ENCODE assay signal across 2 cellular contexts in the genomic region with DNA sequence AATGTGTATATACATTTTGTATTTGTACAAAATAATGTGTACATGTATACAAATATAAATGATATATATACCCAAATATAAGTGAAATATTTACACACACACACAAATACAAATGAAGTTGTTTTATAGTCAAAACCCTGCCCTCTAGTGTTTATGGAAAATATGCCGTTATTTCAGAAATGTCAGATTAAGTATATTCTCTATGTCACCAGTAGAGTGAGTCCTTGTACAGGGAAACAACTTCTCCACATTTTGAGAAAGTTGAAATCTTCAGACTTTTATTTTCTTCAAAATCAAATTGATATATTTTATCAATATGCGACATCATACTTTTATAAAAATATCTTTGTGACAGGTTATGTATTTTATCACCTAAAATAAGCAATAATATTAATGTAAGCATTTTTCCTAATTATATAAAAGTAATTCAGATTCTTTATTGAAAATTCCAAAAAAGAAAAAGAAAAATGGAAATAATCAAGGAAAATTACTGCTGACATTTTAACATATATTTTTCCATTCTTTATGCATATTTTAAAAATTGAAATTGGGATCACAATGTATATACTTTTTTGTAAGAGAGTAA.
TF ChIP-seq lines count a peak whose summit lies in the region.

No MANE protein-coding gene starts in this region.

TF ChIP-seq in Ishikawa, 13 proteins besides CTCF, POLR2A, EP300 and RAD21:
- TF ChIP-seq, protein P1, sequence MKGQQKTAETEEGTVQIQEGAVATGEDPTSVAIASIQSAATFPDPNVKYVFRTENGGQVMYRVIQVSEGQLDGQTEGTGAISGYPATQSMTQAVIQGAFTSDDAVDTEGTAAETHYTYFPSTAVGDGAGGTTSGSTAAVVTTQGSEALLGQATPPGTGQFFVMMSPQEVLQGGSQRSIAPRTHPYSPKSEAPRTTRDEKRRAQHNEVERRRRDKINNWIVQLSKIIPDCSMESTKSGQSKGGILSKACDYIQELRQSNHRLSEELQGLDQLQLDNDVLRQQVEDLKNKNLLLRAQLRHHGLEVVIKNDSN (IDR thresholded peaks at IDR 0.05) = no peak
- TF ChIP-seq CEBPB (IDR thresholded peaks at IDR 0.05) = no peak
- no peak for TF ChIP-seq ZBTB7A (IDR thresholded peaks at IDR 0.05; ENCODE audit: low read depth)
- TF ChIP-seq YY1 (IDR thresholded peaks at IDR 0.05; ENCODE audit: low read depth) = no peak
- no peak for TF ChIP-seq REST (IDR thresholded peaks at IDR 0.05; ENCODE audit: low read depth)
- no peak for TF ChIP-seq TCF12 (IDR thresholded peaks at IDR 0.05; ENCODE audit: low read depth)
- no peak for TF ChIP-seq CREB1 (IDR thresholded peaks at IDR 0.05; ENCODE audit: low read depth)
- no peak for TF ChIP-seq EGR1 (IDR thresholded peaks at IDR 0.05)
- no peak for TF ChIP-seq FOXM1 (IDR thresholded peaks at IDR 0.05; ENCODE audit: borderline replicate concordance, low read depth)
- TF ChIP-seq TAF1 (IDR thresholded peaks at IDR 0.05; ENCODE audit: low read depth) = no peak
- no peak for TF ChIP-seq NFIC (IDR thresholded peaks at IDR 0.05)
- TF ChIP-seq, protein P2, sequence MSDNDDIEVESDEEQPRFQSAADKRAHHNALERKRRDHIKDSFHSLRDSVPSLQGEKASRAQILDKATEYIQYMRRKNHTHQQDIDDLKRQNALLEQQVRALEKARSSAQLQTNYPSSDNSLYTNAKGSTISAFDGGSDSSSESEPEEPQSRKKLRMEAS (IDR thresholded peaks at IDR 0.05) = no peak
- no peak for TF ChIP-seq TEAD4 (IDR thresholded peaks at IDR 0.05)

TF ChIP-seq in endothelial cell of umbilical vein, 7 proteins besides CTCF, POLR2A, EP300 and RAD21 (continued from another document):
- TF ChIP-seq JUN (IDR thresholded peaks at IDR 0.05; ENCODE audit: borderline replicate concordance, insufficient read depth, insufficient read length, low read depth) (no peak), FOS (IDR thresholded peaks at IDR 0.05; ENCODE audit: borderline replicate concordance, insufficient read depth, low read length) (no peak), MYC (IDR thresholded peaks at IDR 0.05; ENCODE audit: low read depth, low read length) (no peak)
TF ChIP-seq in endothelial cell of umbilical vein: peak in this region for 0.
